In the genomic region with DNA sequence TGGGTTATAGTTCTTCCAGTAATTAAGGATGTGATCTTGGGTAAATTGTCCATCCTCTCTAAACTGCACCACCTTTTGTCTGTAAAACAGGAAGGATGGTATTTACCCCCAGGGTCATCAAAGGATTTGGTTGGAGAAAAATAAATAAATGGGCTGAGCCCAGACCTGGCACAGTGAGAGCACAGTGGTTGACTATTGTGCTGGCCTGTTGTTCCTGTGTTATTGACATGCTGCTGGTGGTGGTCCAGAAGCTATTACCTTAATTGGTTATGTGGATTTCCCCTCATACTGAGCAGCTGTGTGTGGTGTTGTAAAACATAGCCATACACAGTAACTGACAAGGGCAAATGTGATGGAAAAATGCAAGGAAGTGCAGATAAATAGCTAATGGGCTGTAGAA, we compare ENCODE assay signal across 1 cellular context.
TF ChIP-seq lines count a peak whose summit lies in the region.

No MANE protein-coding gene starts in this region.

TF ChIP-seq in HepG2, 621 proteins besides CTCF, POLR2A, EP300 and RAD21 (continues in another document):
- TF ChIP-seq SP5 (CRISPR knock-in tag; IDR thresholded peaks at IDR 0.05; ENCODE audit: borderline replicate concordance, low read depth) (peak; percentile 71), SAP130 (CRISPR knock-in tag; IDR thresholded peaks at IDR 0.05; ENCODE audit: low read depth) (peak; percentile 47; the same call in 1 of the 2 replicates), KAT7 (CRISPR knock-in tag; IDR thresholded peaks at IDR 0.05; ENCODE audit: borderline replicate concordance) (no peak), TEAD3 (CRISPR knock-in tag; optimal IDR thresholded peaks at IDR 0.05; ENCODE audit: borderline replicate concordance) (peak; percentile 39), TCF7 (IDR thresholded peaks at IDR 0.05; ENCODE audit: low read depth) (peak; percentile 63; the same call in 1 of the 2 replicates), SP140L (CRISPR knock-in tag; IDR thresholded peaks at IDR 0.05; ENCODE audit: borderline replicate concordance) (no peak), CENPX (CRISPR knock-in tag; IDR thresholded peaks at IDR 0.05) (no peak), TBX2 (CRISPR knock-in tag; IDR thresholded peaks at IDR 0.05; ENCODE audit: borderline replicate concordance) (peak; percentile 73; the same call in 1 of the 2 replicates), LCORL (IDR thresholded peaks at IDR 0.05) (no peak), LCORL (CRISPR knock-in tag; IDR thresholded peaks at IDR 0.05) (no peak), ZSCAN9 (CRISPR knock-in tag; IDR thresholded peaks at IDR 0.05; ENCODE audit: borderline replicate concordance) (no peak), CAMTA2 (CRISPR knock-in tag; IDR thresholded peaks at IDR 0.05; ENCODE audit: borderline replicate concordance) (no peak), SOX6 (IDR thresholded peaks at IDR 0.05) (no peak), SOX6 (CRISPR knock-in tag; IDR thresholded peaks at IDR 0.05) (peak; percentile 70; the same call in 1 of the 2 replicates), SMARCE1 (IDR thresholded peaks at IDR 0.05; ENCODE audit: borderline replicate concordance) (no peak), FLYWCH1 (CRISPR knock-in tag; IDR thresholded peaks at IDR 0.05) (no peak), SPEN (CRISPR knock-in tag; IDR thresholded peaks at IDR 0.05; ENCODE audit: low read depth) (no peak), ZBTB38 (CRISPR knock-in tag; IDR thresholded peaks at IDR 0.05) (no peak), SMAD1 (CRISPR knock-in tag; IDR thresholded peaks at IDR 0.05; ENCODE audit: borderline replicate concordance, low read depth) (no peak), ETV5 (CRISPR knock-in tag; IDR thresholded peaks at IDR 0.05; ENCODE audit: borderline replicate concordance) (peak; percentile 68; the same call in 1 of the 2 replicates), ZNF331 (CRISPR knock-in tag; IDR thresholded peaks at IDR 0.05) (peak; percentile 29; the same call in 1 of the 2 replicates), AGO2 (optimal IDR thresholded peaks at IDR 0.05; ENCODE audit: low read depth, low read length) (no peak), MLLT10 (CRISPR knock-in tag; IDR thresholded peaks at IDR 0.05) (no peak), RARA (CRISPR knock-in tag; IDR thresholded peaks at IDR 0.05) (peak; percentile 53), GTF2F1 (IDR thresholded peaks at IDR 0.05; ENCODE audit: low read length) (no peak), ELF3 (CRISPR knock-in tag; IDR thresholded peaks at IDR 0.05) (peak; percentile 66), SOX13 (IDR thresholded peaks at IDR 0.05) (no peak), SOX13 (CRISPR knock-in tag; conservative IDR thresholded peaks at IDR 0.05 in 1 of 2, IDR thresholded peaks at IDR 0.05 in 1 of 2) (peak in 1 of 2 experiments; percentile 74; a peak in 1 of 4 replicates), WIZ (CRISPR knock-in tag; IDR thresholded peaks at IDR 0.05) (no peak), SOX5 (CRISPR knock-in tag; IDR thresholded peaks at IDR 0.05; ENCODE audit: borderline replicate concordance) (peak; percentile 92), RXRB (CRISPR knock-in tag; IDR thresholded peaks at IDR 0.05; ENCODE audit: borderline replicate concordance) (peak; percentile 53; the same call in 1 of the 2 replicates), ZNF878 (CRISPR knock-in tag; IDR thresholded peaks at IDR 0.05) (0 out of 2 replicates have a peak, but pooled peaks have one; percentile 33), KLF12 (CRISPR knock-in tag; IDR thresholded peaks at IDR 0.05; ENCODE audit: borderline replicate concordance) (no peak), ZNF615 (CRISPR knock-in tag; IDR thresholded peaks at IDR 0.05; ENCODE audit: borderline replicate concordance) (no peak), GATAD2A (CRISPR knock-in tag; IDR thresholded peaks at IDR 0.05) (peak; percentile 33; the same call in 1 of the 2 replicates), HHEX (CRISPR knock-in tag; IDR thresholded peaks at IDR 0.05) (0 out of 2 replicates have a peak, but pooled peaks have one; percentile 29), ZNF160 (CRISPR knock-in tag; IDR thresholded peaks at IDR 0.05) (no peak), ZNF678 (CRISPR knock-in tag; IDR thresholded peaks at IDR 0.05) (no peak), BCL6 (CRISPR knock-in tag; IDR thresholded peaks at IDR 0.05) (0 out of 2 replicates have a peak, but pooled peaks have one; percentile 20), ZNF792 (CRISPR knock-in tag; IDR thresholded peaks at IDR 0.05) (no peak), TGIF2 (CRISPR knock-in tag; IDR thresholded peaks at IDR 0.05) (no peak), HMG20B (CRISPR knock-in tag; conservative IDR thresholded peaks at IDR 0.05) (no peak), HDAC2 (CRISPR knock-in tag; IDR thresholded peaks at IDR 0.05) (0 out of 2 replicates have a peak, but pooled peaks have one; percentile 20), HMG20A (CRISPR knock-in tag; IDR thresholded peaks at IDR 0.05; ENCODE audit: borderline replicate concordance) (peak; percentile 28; the same call in 1 of the 2 replicates), MED1 (CRISPR knock-in tag; IDR thresholded peaks at IDR 0.05) (peak; percentile 32; the same call in 1 of the 2 replicates), ETV6 (CRISPR knock-in tag; conservative IDR thresholded peaks at IDR 0.05) (no peak), ZMYM4 (CRISPR knock-in tag; IDR thresholded peaks at IDR 0.05) (no peak), ERF (CRISPR knock-in tag; IDR thresholded peaks at IDR 0.05) (no peak), FOXA3 (CRISPR knock-in tag; IDR thresholded peaks at IDR 0.05) (peak; percentile 55), CBFB (CRISPR knock-in tag; IDR thresholded peaks at IDR 0.05) (no peak)
- TF ChIP-seq, protein P1, sequence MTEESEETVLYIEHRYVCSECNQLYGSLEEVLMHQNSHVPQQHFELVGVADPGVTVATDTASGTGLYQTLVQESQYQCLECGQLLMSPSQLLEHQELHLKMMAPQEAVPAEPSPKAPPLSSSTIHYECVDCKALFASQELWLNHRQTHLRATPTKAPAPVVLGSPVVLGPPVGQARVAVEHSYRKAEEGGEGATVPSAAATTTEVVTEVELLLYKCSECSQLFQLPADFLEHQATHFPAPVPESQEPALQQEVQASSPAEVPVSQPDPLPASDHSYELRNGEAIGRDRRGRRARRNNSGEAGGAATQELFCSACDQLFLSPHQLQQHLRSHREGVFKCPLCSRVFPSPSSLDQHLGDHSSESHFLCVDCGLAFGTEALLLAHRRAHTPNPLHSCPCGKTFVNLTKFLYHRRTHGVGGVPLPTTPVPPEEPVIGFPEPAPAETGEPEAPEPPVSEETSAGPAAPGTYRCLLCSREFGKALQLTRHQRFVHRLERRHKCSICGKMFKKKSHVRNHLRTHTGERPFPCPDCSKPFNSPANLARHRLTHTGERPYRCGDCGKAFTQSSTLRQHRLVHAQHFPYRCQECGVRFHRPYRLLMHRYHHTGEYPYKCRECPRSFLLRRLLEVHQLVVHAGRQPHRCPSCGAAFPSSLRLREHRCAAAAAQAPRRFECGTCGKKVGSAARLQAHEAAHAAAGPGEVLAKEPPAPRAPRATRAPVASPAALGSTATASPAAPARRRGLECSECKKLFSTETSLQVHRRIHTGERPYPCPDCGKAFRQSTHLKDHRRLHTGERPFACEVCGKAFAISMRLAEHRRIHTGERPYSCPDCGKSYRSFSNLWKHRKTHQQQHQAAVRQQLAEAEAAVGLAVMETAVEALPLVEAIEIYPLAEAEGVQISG (CRISPR knock-in tag; IDR thresholded peaks at IDR 0.05): no peak
- TF ChIP-seq, protein P2, sequence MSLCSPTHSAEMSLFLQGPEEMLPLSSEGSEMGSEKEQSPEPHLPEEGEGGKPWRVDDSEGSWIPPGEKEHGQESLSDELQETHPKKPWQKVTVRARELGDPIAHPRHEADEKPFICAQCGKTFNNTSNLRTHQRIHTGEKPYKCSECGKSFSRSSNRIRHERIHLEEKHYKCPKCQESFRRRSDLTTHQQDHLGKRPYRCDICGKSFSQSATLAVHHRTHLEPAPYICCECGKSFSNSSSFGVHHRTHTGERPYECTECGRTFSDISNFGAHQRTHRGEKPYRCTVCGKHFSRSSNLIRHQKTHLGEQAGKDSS (CRISPR knock-in tag; IDR thresholded peaks at IDR 0.05; ENCODE audit: borderline replicate concordance, low read depth): no peak
- TF ChIP-seq, protein P3, sequence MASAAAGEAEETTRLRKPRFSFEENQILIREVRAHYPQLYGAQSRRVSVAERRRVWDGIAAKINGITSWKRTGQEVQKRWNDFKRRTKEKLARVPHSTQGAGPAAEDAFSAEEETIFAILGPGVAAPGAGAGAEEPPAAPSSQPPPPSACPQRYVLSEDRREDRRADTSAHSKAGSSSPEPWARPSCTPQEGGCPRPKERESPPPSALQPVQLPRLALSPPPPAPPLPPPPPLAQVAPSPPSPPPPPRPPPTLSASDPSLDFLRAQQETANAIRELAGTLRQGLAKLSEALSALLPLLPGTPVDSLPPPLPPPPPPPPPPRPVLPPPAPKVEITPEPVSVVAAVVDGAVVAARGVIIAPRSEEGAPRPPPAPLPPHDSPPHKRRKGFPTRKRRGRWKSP (CRISPR knock-in tag; IDR thresholded peaks at IDR 0.05): no peak
- TF ChIP-seq, protein P4, sequence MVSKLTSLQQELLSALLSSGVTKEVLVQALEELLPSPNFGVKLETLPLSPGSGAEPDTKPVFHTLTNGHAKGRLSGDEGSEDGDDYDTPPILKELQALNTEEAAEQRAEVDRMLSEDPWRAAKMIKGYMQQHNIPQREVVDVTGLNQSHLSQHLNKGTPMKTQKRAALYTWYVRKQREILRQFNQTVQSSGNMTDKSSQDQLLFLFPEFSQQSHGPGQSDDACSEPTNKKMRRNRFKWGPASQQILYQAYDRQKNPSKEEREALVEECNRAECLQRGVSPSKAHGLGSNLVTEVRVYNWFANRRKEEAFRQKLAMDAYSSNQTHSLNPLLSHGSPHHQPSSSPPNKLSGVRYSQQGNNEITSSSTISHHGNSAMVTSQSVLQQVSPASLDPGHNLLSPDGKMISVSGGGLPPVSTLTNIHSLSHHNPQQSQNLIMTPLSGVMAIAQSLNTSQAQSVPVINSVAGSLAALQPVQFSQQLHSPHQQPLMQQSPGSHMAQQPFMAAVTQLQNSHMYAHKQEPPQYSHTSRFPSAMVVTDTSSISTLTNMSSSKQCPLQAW (CRISPR knock-in tag; IDR thresholded peaks at IDR 0.05): no peak
- TF ChIP-seq, protein P5, sequence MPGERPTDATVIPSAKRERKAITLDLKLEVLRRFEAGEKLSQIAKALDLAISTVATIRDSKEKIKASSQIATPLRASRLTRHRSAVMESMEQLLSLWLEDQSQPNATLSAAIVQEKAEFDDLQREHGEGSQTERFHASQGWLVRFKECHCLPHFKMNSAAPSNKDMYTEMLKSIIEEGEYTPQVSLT (CRISPR knock-in tag; IDR thresholded peaks at IDR 0.05; ENCODE audit: borderline replicate concordance, low read depth): no peak
- TF ChIP-seq, protein P6, sequence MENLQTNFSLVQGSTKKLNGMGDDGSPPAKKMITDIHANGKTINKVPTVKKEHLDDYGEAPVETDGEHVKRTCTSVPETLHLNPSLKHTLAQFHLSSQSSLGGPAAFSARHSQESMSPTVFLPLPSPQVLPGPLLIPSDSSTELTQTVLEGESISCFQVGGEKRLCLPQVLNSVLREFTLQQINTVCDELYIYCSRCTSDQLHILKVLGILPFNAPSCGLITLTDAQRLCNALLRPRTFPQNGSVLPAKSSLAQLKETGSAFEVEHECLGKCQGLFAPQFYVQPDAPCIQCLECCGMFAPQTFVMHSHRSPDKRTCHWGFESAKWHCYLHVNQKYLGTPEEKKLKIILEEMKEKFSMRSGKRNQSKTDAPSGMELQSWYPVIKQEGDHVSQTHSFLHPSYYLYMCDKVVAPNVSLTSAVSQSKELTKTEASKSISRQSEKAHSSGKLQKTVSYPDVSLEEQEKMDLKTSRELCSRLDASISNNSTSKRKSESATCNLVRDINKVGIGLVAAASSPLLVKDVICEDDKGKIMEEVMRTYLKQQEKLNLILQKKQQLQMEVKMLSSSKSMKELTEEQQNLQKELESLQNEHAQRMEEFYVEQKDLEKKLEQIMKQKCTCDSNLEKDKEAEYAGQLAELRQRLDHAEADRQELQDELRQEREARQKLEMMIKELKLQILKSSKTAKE (CRISPR knock-in tag; IDR thresholded peaks at IDR 0.05; ENCODE audit: borderline replicate concordance): no peak; the same call in 1 of the 2 replicates
- TF ChIP-seq, protein P7, sequence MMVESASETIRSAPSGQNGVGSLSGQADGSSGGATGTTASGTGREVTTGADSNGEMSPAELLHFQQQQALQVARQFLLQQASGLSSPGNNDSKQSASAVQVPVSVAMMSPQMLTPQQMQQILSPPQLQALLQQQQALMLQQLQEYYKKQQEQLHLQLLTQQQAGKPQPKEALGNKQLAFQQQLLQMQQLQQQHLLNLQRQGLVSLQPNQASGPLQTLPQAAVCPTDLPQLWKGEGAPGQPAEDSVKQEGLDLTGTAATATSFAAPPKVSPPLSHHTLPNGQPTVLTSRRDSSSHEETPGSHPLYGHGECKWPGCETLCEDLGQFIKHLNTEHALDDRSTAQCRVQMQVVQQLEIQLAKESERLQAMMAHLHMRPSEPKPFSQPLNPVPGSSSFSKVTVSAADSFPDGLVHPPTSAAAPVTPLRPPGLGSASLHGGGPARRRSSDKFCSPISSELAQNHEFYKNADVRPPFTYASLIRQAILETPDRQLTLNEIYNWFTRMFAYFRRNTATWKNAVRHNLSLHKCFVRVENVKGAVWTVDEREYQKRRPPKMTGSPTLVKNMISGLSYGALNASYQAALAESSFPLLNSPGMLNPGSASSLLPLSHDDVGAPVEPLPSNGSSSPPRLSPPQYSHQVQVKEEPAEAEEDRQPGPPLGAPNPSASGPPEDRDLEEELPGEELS (CRISPR knock-in tag; IDR thresholded peaks at IDR 0.05): 0 out of 2 replicates have a peak, but pooled peaks have one; percentile 32
- TF ChIP-seq, protein P8, sequence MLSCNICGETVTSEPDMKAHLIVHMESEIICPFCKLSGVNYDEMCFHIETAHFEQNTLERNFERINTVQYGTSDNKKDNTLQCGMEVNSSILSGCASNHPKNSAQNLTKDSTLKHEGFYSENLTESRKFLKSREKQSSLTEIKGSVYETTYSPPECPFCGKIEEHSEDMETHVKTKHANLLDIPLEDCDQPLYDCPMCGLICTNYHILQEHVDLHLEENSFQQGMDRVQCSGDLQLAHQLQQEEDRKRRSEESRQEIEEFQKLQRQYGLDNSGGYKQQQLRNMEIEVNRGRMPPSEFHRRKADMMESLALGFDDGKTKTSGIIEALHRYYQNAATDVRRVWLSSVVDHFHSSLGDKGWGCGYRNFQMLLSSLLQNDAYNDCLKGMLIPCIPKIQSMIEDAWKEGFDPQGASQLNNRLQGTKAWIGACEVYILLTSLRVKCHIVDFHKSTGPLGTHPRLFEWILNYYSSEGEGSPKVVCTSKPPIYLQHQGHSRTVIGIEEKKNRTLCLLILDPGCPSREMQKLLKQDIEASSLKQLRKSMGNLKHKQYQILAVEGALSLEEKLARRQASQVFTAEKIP (CRISPR knock-in tag; IDR thresholded peaks at IDR 0.05; ENCODE audit: borderline replicate concordance): no peak
- TF ChIP-seq, protein P9, sequence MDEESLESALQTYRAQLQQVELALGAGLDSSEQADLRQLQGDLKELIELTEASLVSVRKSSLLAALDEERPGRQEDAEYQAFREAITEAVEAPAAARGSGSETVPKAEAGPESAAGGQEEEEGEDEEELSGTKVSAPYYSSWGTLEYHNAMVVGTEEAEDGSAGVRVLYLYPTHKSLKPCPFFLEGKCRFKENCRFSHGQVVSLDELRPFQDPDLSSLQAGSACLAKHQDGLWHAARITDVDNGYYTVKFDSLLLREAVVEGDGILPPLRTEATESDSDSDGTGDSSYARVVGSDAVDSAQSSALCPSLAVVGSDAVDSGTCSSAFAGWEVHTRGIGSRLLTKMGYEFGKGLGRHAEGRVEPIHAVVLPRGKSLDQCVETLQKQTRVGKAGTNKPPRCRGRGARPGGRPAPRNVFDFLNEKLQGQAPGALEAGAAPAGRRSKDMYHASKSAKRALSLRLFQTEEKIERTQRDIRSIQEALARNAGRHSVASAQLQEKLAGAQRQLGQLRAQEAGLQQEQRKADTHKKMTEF (CRISPR knock-in tag; IDR thresholded peaks at IDR 0.05): 0 out of 2 replicates have a peak, but pooled peaks have one; percentile 36
